ENCODE assay signal across 19 cellular contexts in genomic region chr13:26228080-26228479, GRCh38.
"Had no signal": no experiment of that assay in that cellular context is flagged by ENCODE, and none has a peak within 500 bp of the region (broad histone marks: within the 10 kb centered on the region; RNA-seq: fewer than 3 reads in every experiment).

No MANE protein-coding gene starts in this region.

- H3K9me3 ChIP-seq: ascending aorta, neutrophil, pancreas, thyroid gland had no signal

- H3K36me3 Mint-ChIP-seq: activated naive CD4-positive, alpha-beta T cell treated with anti-CD3 and anti-CD28 coated beads, Interleukin-2, amount 50 U/mL, for 24 hours; natural killer cell treated with Interleukin-12 subunit alpha and Interleukin-12 subunit beta and Interleukin-15 and Interleukin-18, amount 100 ng/mL, for 72 hours had no signal

- H3K27ac Mint-ChIP-seq: activated naive CD4-positive, alpha-beta T cell treated with anti-CD3 and anti-CD28 coated beads, Interleukin-2, amount 50 U/mL, for 24 hours; activated T-cell treated with anti-CD3 and anti-CD28 coated beads, Interleukin-2, amount 50 U/mL, for 72 hours; effector memory CD8-positive, alpha-beta T cell; natural killer cell treated with Interleukin-12 subunit alpha and Interleukin-12 subunit beta and Interleukin-15 and Interleukin-18, amount 100 ng/mL, for 72 hours had no signal

- H3K4me1 ChIP-seq: ascending aorta, foreskin keratinocyte, pancreas, thyroid gland had no signal

- H3K4me3 Mint-ChIP-seq: activated naive CD4-positive, alpha-beta T cell treated with anti-CD3 and anti-CD28 coated beads, Interleukin-2, amount 50 U/mL, for 24 hours; activated T-cell treated with anti-CD3 and anti-CD28 coated beads, Interleukin-2, amount 50 U/mL, for 72 hours; effector memory CD8-positive, alpha-beta T cell; natural killer cell treated with Interleukin-12 subunit alpha and Interleukin-12 subunit beta and Interleukin-15 and Interleukin-18, amount 100 ng/mL, for 72 hours had no signal

- H3K36me3 ChIP-seq: ascending aorta, neutrophil, pancreas, thyroid gland had no signal

- H3K9me3 Mint-ChIP-seq: activated T-cell treated with anti-CD3 and anti-CD28 coated beads, Interleukin-2, amount 50 U/mL, for 72 hours had no signal

- ATAC-seq: activated T-cell treated with anti-CD3 and anti-CD28 coated beads, Interleukin-2, amount 50 U/mL, for 72 hours; effector memory CD8-positive, alpha-beta T cell; foreskin keratinocyte; left colon; pancreas; sciatic nerve had no signal

- H3K4me3 ChIP-seq: ascending aorta, lung, pancreas, thyroid gland had no signal

- H3K27me3 ChIP-seq: ascending aorta, foreskin keratinocyte, pancreas, thyroid gland had no signal

- H3K27me3 Mint-ChIP-seq: activated naive CD4-positive, alpha-beta T cell treated with anti-CD3 and anti-CD28 coated beads, Interleukin-2, amount 50 U/mL, for 24 hours had no signal

- DNase-seq: activated CD4-positive, CD25-positive, alpha-beta regulatory T cell treated with anti-CD3 and anti-CD28 coated beads, Interleukin-2, amount 50 U/mL, for 72 hours; activated effector memory CD4-positive, alpha-beta T cell treated with anti-CD3 and anti-CD28 coated beads, Interleukin-2, amount 50 U/mL, for 16 hours; activated T-cell treated with anti-CD3 and anti-CD28 coated beads, Interleukin-2, amount 50 U/mL, for 72 hours; effector memory CD8-positive, alpha-beta T cell; foreskin keratinocyte; glutamatergic neuron; hippocampal formation; islet precursor cell; left colon; pancreas; stimulated activated naive CD4-positive, alpha-beta T cell; T1000; thyroid gland had no signal

- H3K27ac ChIP-seq: ascending aorta, foreskin keratinocyte, neutrophil, pancreas, thyroid gland had no signal
